8 cellular contexts compared by ENCODE assay signal in genomic region chr11:64917663-64917995, GRCh38. TPM values are rescaled to one million over a fixed set of nuclear protein-coding genes. Genes with fewer than 3 reads are reported as not detected.
DNase-seq lines count a peak whose midpoint lies in the region; ATAC-seq, FAIRE-seq and TF ChIP-seq lines count a peak whose summit lies in the region.

No MANE protein-coding gene starts in this region.

- peaks cover 0 to 16% of the 10 kb centered on the region in 2 experiments for H3K36me3 ChIP-seq in SK-N-SH (replicated peaks in 1 of 2; ENCODE audit: control insufficient read depth in 1 of 2, insufficient read depth in 2 of 2, low read length in 1 of 2)
- peaks cover 3 to 7% of the 10 kb centered on the region in 2 donors for H3K36me3 ChIP-seq in kidney (ENCODE audit: control insufficient read depth in 1 of 2, insufficient read depth in 2 of 2, low read length in 2 of 2)

- peak overlapping the region; percentile 95 for H3K27ac Mint-ChIP-seq in activated naive CD8-positive, alpha-beta T cell treated with anti-CD3 and anti-CD28 coated beads, Interleukin-2, amount 10 ng/mL, durations not matched to agents 7 days and 5 days

- peaks cover 21% of the 10 kb centered on the region for H3K4me1 Mint-ChIP-seq in activated naive CD8-positive, alpha-beta T cell treated with anti-CD3 and anti-CD28 coated beads, Interleukin-2, amount 10 ng/mL, durations not matched to agents 7 days and 5 days

- no peaks in the 10 kb centered on the region for H3K27me3 ChIP-seq in SK-N-SH (ENCODE audit: insufficient read depth)

- peak overlapping the region; percentile 58 to 77; a peak in 3 of 4 replicates for H3K27ac ChIP-seq in SK-N-SH (ENCODE audit: low read depth in 2 of 2, low read length in 1 of 2)
- H3K27ac ChIP-seq in kidney (ENCODE audit: low read depth in 2 of 2, low read length in 2 of 2): peak overlapping the region; percentile 51 to 59
- peak overlapping the region; percentile 82 for H3K27ac ChIP-seq in substantia nigra (ENCODE audit: low read depth, low read length, poor library complexity, severe bottlenecking)

- intact Hi-C loops in kidney (cut with DNase I): no loop called here

- peaks cover 8 to 15% of the 10 kb centered on the region in 2 experiments; a peak in 3 of 4 replicates for H3K4me1 ChIP-seq in SK-N-SH (ENCODE audit: control insufficient read depth in 1 of 2, insufficient read depth in 2 of 2, low read depth in 1 of 2, low read length in 1 of 2)
- peaks cover 4 to 16% of the 10 kb centered on the region in 2 donors for H3K4me1 ChIP-seq in kidney (ENCODE audit: control insufficient read depth in 1 of 2, insufficient read depth in 1 of 2, low read depth in 1 of 2, low read length in 2 of 2)

- peak overlapping the region; percentile 94 for H2AFZ ChIP-seq in SK-N-SH (ENCODE audit: low read depth)

- H3K4me2 ChIP-seq in SK-N-SH: peak overlapping the region; percentile 92

- peak overlapping the region; percentile 78 for H3K9ac ChIP-seq in SK-N-SH
- peak overlapping the region; percentile 3 to 82 for H3K9ac ChIP-seq in kidney (ENCODE audit: low read length in 2 of 2)

- no peaks in the 10 kb centered on the region for H3F3A ChIP-seq in SK-N-SH (replicated peaks; ENCODE audit: insufficient read depth)

- no peak for TF ChIP-seq EP300 in SK-N-SH (IDR thresholded peaks at IDR 0.05; ENCODE audit: borderline replicate concordance in 1 of 2, low read depth in 1 of 2, low read length in 1 of 2)

- CTCF ChIA-PET in SK-N-SH (lab: Yijun Ruan, JAX): interaction anchor here (0.5 to 2.5 kb wide), 8 partner anchors 15 to 549 kb away, joined by 3 to 8 read pairs (median 3); partner anchors contain the start of gene ARL2

- H3K4me3 ChIP-seq in SK-N-SH (ENCODE audit: low read depth in 2 of 2, low read length in 1 of 2): peak overlapping the region; percentile 70 to 96
- H3K4me3 ChIP-seq in kidney (ENCODE audit: low read length in 2 of 2): peak overlapping the region; percentile 74 to 83

- POLR2A ChIA-PET in SK-N-SH (lab: Yijun Ruan, JAX): no interaction called here
- POLR2A ChIA-PET in activated naive CD8-positive, alpha-beta T cell treated with anti-CD3 and anti-CD28 coated beads, Interleukin-2, amount 10 ng/mL, durations not matched to agents 7 days and 5 days (lab: Charles Lee): interaction anchor here (1.5 kb wide), 1 partner anchor 200 kb away, joined by 4 read pairs; the partner anchor contains the start of gene ZNHIT2

- H3K27me3 Mint-ChIP-seq in activated naive CD8-positive, alpha-beta T cell treated with anti-CD3 and anti-CD28 coated beads, Interleukin-2, amount 10 ng/mL, durations not matched to agents 7 days and 5 days: no peaks in the 10 kb centered on the region

- H3K9me3 ChIP-seq in SK-N-SH: no peaks in the 10 kb centered on the region
- no peaks in the 10 kb centered on the region for H3K9me3 ChIP-seq in kidney (ENCODE audit: control insufficient read depth in 1 of 2, low read length in 2 of 2)

- ATAC-seq in SK-N-SH treated with all-trans-retinoic acid at 6 μM for 48 hours (no peak), GM21576 (IDR thresholded peaks at IDR 0.05; ENCODE audit: unreplicated experiment) (no peak)
- ATAC-seq in activated naive CD8-positive, alpha-beta T cell treated with anti-CD3 and anti-CD28 coated beads, Interleukin-2, amount 10 ng/mL, durations not matched to agents 7 days and 5 days (ENCODE audit: low read depth): no peak

- no peaks in the 10 kb centered on the region for H3K9me2 ChIP-seq in SK-N-SH

- no peak for TF ChIP-seq RAD21 in SK-N-SH (IDR thresholded peaks at IDR 0.05; ENCODE audit: low read length)

- WGBS in SK-N-SH (ENCODE audit: low lambda C conversion rate): 3% methylated on average over 6 of the region's 6 CpGs

- no peak for TF ChIP-seq CTCF in SK-N-SH (IDR thresholded peaks at IDR 0.05)
- TF ChIP-seq CTCF in kidney (IDR thresholded peaks at IDR 0.05; ENCODE audit: borderline replicate concordance, extremely low read depth, insufficient read depth): no peak

- H3K9me3 Mint-ChIP-seq in activated naive CD8-positive, alpha-beta T cell treated with anti-CD3 and anti-CD28 coated beads, Interleukin-2, amount 10 ng/mL, durations not matched to agents 7 days and 5 days: no peaks in the 10 kb centered on the region

- DNase-seq in SK-N-SH (no peak), kidney (no peak), substantia nigra (lab: John Stamatoyannopoulos, UW) (peak in 1 of 49 donors; percentile 55), C1 segment of cervical spinal cord (lab: John Stamatoyannopoulos, UW) (no peak)
- no peak for DNase-seq in activated naive CD8-positive, alpha-beta T cell treated with anti-CD3 and anti-CD28 coated beads, Interleukin-2, amount 10 ng/mL, durations not matched to agents 7 days and 5 days
- DNase-seq in activated effector memory CD4-positive, alpha-beta T cell treated with anti-CD3 and anti-CD28 coated beads, Interleukin-2, amount 50 U/mL, for 16 hours: no peak

- no peak for FAIRE-seq in kidney (lab: Jason Lieb, UNC)

- no peaks in the 10 kb centered on the region for H4K20me1 ChIP-seq in SK-N-SH (ENCODE audit: insufficient read depth)

- no peaks in the 10 kb centered on the region for H3K36me3 Mint-ChIP-seq in activated naive CD8-positive, alpha-beta T cell treated with anti-CD3 and anti-CD28 coated beads, Interleukin-2, amount 10 ng/mL, durations not matched to agents 7 days and 5 days

- H3K4me3 Mint-ChIP-seq in activated naive CD8-positive, alpha-beta T cell treated with anti-CD3 and anti-CD28 coated beads, Interleukin-2, amount 10 ng/mL, durations not matched to agents 7 days and 5 days: peak overlapping the region; percentile 93

- H3K79me2 ChIP-seq in SK-N-SH (ENCODE audit: insufficient read depth): peaks cover 16% of the 10 kb centered on the region; the same call in 1 of the 2 replicates

TF ChIP-seq in SK-N-SH, 30 proteins besides CTCF, POLR2A, EP300 and RAD21 (continues in another document):
- no peak for TF ChIP-seq YY1 (IDR thresholded peaks at IDR 0.05; ENCODE audit: low read depth)
- no peak for TF ChIP-seq FOXJ3 (CRISPR knock-in tag; IDR thresholded peaks at IDR 0.05)
- TF ChIP-seq TEAD4 (IDR thresholded peaks at IDR 0.05; ENCODE audit: borderline replicate concordance, insufficient read depth): no peak
- no peak for TF ChIP-seq GATA2 (CRISPR knock-in tag; IDR thresholded peaks at IDR 0.05)
- no peak for TF ChIP-seq FOSL2 (IDR thresholded peaks at IDR 0.05; ENCODE audit: borderline replicate concordance, low read depth)
- TF ChIP-seq CHD2 (IDR thresholded peaks at IDR 0.05; ENCODE audit: low read length, partially characterized antibody): no peak

TF ChIP-seq in SK-N-SH treated with all-trans-retinoic acid at 6 μM for 48 hours, 23 proteins besides CTCF, POLR2A, EP300 and RAD21 (continues in another document):
- TF ChIP-seq ZFP3 (CRISPR knock-in tag; IDR thresholded peaks at IDR 0.05) (no peak), OSR1 (CRISPR knock-in tag; IDR thresholded peaks at IDR 0.05) (no peak), ISL1 (CRISPR knock-in tag; IDR thresholded peaks at IDR 0.05) (no peak), GLIS3 (CRISPR knock-in tag; IDR thresholded peaks at IDR 0.05) (no peak)

RNA-seq across cellular contexts. Expression of gene ATG2A, which starts 0.6 kb away (rescaled TPM):
- polyA plus RNA-seq in SK-N-SH (2012; rRNA removed) (6.2 and 7.1 TPM in 2 replicates), kidney (ENCODE audit: insufficient read depth, low read depth, low replicate concordance) (16.8 TPM)
- 1.7 and 3.1 TPM in 2 replicates for polyA plus RNA-seq in SK-N-SH (2012; cell fraction: cytosol; rRNA removed)
- 21.7 and 27.5 TPM in 2 replicates for polyA plus RNA-seq in SK-N-SH (2012; cell fraction: nucleus; rRNA removed)
- total RNA-seq in activated naive CD8-positive, alpha-beta T cell treated with anti-CD3 and anti-CD28 coated beads, Interleukin-2, amount 10 ng/mL, durations not matched to agents 7 days and 5 days: 10 to 100 TPM; 34.5 to 39.7 TPM
- 26.9 TPM for total RNA-seq in kidney

RNA-seq across cellular contexts. Expression of gene PPP2R5B, which starts 6.9 kb away (rescaled TPM):
- polyA plus RNA-seq in SK-N-SH (2012; rRNA removed): 15.1 and 16.7 TPM in 2 replicates
- polyA plus RNA-seq in SK-N-SH (2012; cell fraction: cytosol; rRNA removed): 8.2 and 11.7 TPM in 2 replicates
- 40.9 and 48.9 TPM in 2 replicates for polyA plus RNA-seq in SK-N-SH (2012; cell fraction: nucleus; rRNA removed)
- 10 to 100 TPM; 18.6 to 22.3 TPM for total RNA-seq in activated naive CD8-positive, alpha-beta T cell treated with anti-CD3 and anti-CD28 coated beads, Interleukin-2, amount 10 ng/mL, durations not matched to agents 7 days and 5 days
- total RNA-seq in kidney: 21.2 TPM
- polyA plus RNA-seq in kidney (ENCODE audit: insufficient read depth, low read depth, low replicate concordance): 16.8 TPM

RNA-seq across cellular contexts. Expression of gene GPHA2, which starts 18.1 kb away (rescaled TPM):
- polyA plus RNA-seq in SK-N-SH (2012; rRNA removed) (not detected in 2 replicates), kidney (ENCODE audit: insufficient read depth, low read depth, low replicate concordance) (0.99 TPM)
- polyA plus RNA-seq in SK-N-SH (2012; cell fraction: cytosol; rRNA removed): not detected in 2 replicates
- polyA plus RNA-seq in SK-N-SH (2012; cell fraction: nucleus; rRNA removed): not detected in 2 replicates
- not detected for total RNA-seq in activated naive CD8-positive, alpha-beta T cell treated with anti-CD3 and anti-CD28 coated beads, Interleukin-2, amount 10 ng/mL, durations not matched to agents 7 days and 5 days
- total RNA-seq in kidney: not detected

RNA-seq across cellular contexts. Expression of gene EHD1, which starts 39.2 kb away (rescaled TPM):
- polyA plus RNA-seq in SK-N-SH (2012; rRNA removed) (57.6 and 93.3 TPM in 2 replicates), kidney (ENCODE audit: insufficient read depth, low read depth, low replicate concordance) (48.9 TPM)
- polyA plus RNA-seq in SK-N-SH (2012; cell fraction: cytosol; rRNA removed): 34.4 and 51.6 TPM in 2 replicates
- polyA plus RNA-seq in SK-N-SH (2012; cell fraction: nucleus; rRNA removed): 104 and 118 TPM in 2 replicates
- total RNA-seq in activated naive CD8-positive, alpha-beta T cell treated with anti-CD3 and anti-CD28 coated beads, Interleukin-2, amount 10 ng/mL, durations not matched to agents 7 days and 5 days: 100 to 1,000 TPM; 187 to 195 TPM
- total RNA-seq in kidney: 76.1 TPM

RNA-seq across cellular contexts. Expression of gene MAJIN, which starts 54.3 kb away (rescaled TPM):
- not detected in 2 replicates for polyA plus RNA-seq in SK-N-SH (2012; rRNA removed)
- not detected in 2 replicates for polyA plus RNA-seq in SK-N-SH (2012; cell fraction: cytosol; rRNA removed)
- not detected in 2 replicates for polyA plus RNA-seq in SK-N-SH (2012; cell fraction: nucleus; rRNA removed)
- not detected for total RNA-seq in activated naive CD8-positive, alpha-beta T cell treated with anti-CD3 and anti-CD28 coated beads, Interleukin-2, amount 10 ng/mL, durations not matched to agents 7 days and 5 days
- not detected for total RNA-seq in kidney
- 0.80 TPM for polyA plus RNA-seq in kidney (ENCODE audit: insufficient read depth, low read depth, low replicate concordance)
